ENCODE assay signal across 8 cellular contexts in genomic region chr16:28822520-28823290, GRCh38. TPM values are rescaled to one million over a fixed set of nuclear protein-coding genes. Genes with fewer than 3 reads are reported as not detected.
DNase-seq lines count a peak whose midpoint lies in the region; ATAC-seq and TF ChIP-seq lines count a peak whose summit lies in the region.

Gene ATXN2L (plus strand): TSS chr16:28822999. CDS start chr16:28823260, 261 bp downstream.

- peak; percentile 53 for ATAC-seq in CD8-positive, alpha-beta T cell

- H3K36me3 ChIP-seq in CD8-positive, alpha-beta T cell (ENCODE audit: insufficient read depth, low read length) = peaks cover 17% of the 10 kb centered on the region
- H3K36me3 ChIP-seq in endodermal cell (ENCODE audit: control insufficient read depth, insufficient read depth, low read length) = peaks cover 37% of the 10 kb centered on the region

- TF ChIP-seq CTCF in CD8-positive, alpha-beta T cell (IDR thresholded peaks at IDR 0.05) = no peak
- TF ChIP-seq CTCF in GM20000 (IDR thresholded peaks at IDR 0.05; ENCODE audit: extremely low read depth, missing control alignments) = no peak
- TF ChIP-seq CTCF in endodermal cell (conservative IDR thresholded peaks at IDR 0.05) = no peak

- peaks cover 43% of the 10 kb centered on the region for H3K36me3 Mint-ChIP-seq in CD8-positive, alpha-beta T cell
- H3K36me3 Mint-ChIP-seq in endodermal cell (ENCODE audit: low read depth) = peaks cover 33% of the 10 kb centered on the region

- H3K27ac ChIP-seq in CD8-positive, alpha-beta T cell (ENCODE audit: low read depth, low read length) = peak within 1 kb of the TSS; percentile 94
- peak within 1 kb of the TSS; percentile 95 for H3K27ac ChIP-seq in endodermal cell (ENCODE audit: low read depth, low read length)

- H3K27me3 ChIP-seq in CD8-positive, alpha-beta T cell (ENCODE audit: insufficient read depth, low read length) = no peaks in the 10 kb centered on the region
- no peaks in the 10 kb centered on the region for H3K27me3 ChIP-seq in endodermal cell (ENCODE audit: control insufficient read depth, insufficient read depth, low read length, poor library complexity, severe bottlenecking)

- H3K9ac ChIP-seq in endodermal cell (ENCODE audit: extremely low read depth, low read length, poor library complexity, severe bottlenecking) = peak within 1 kb of the TSS; percentile 78

- peak within 1 kb of the TSS; percentile 94 for H3K4me3 ChIP-seq in CD8-positive, alpha-beta T cell (ENCODE audit: low read depth, low read length)
- H3K4me3 ChIP-seq in endodermal cell (ENCODE audit: low read length) = peak within 1 kb of the TSS; percentile 90

- no peaks in the 10 kb centered on the region for H3K9me3 Mint-ChIP-seq in CD8-positive, alpha-beta T cell
- H3K9me3 Mint-ChIP-seq in endodermal cell = no peaks in the 10 kb centered on the region

- no peaks in the 10 kb centered on the region for H3K27me3 Mint-ChIP-seq in CD8-positive, alpha-beta T cell (ENCODE audit: low read depth)
- no peaks in the 10 kb centered on the region for H3K27me3 Mint-ChIP-seq in endodermal cell (ENCODE audit: insufficient read depth)

- DNase-seq in CD8-positive, alpha-beta T cell = peak; percentile 81 to 96 (median 92)
- DNase-seq in GM20000 (ENCODE audit: low spot score) (peak; percentile 96), HT1080 (ENCODE audit: low read depth) (peak; percentile 88), NOMO-1 treated with dmso at 0.1 percent for 144 hours (lab: John Stamatoyannopoulos, UW; ENCODE audit: unreplicated experiment) (peak; percentile 90), endodermal cell (peak; percentile 94), mesenteric fat pad (ENCODE audit: low spot score) (peak; percentile 98)
- peak; percentile 84 for DNase-seq in activated CD8-positive, alpha-beta memory T cell treated with anti-CD3 and anti-CD28 coated beads, Interleukin-2, amount 50 U/mL, for 1 hour (ENCODE audit: extremely low read depth)
- DNase-seq in stimulated activated CD8-positive, alpha-beta memory T cell treated with anti-CD3 and anti-CD28 coated beads, Interleukin-15, amount 100 ng/mL, for 1 hour (ENCODE audit: low read depth) = peak; percentile 84

- POLR2A ChIA-PET in CD8-positive, alpha-beta T cell (lab: Charles Lee) = interaction anchor here (0.6 to 2.7 kb wide), 12 partner anchors 9 to 288 kb away, joined by 3 to 25 read pairs (median 4); partner anchors contain the start of genes RABEP2, SH2B1 and TUFM

- H3K9me3 ChIP-seq in CD8-positive, alpha-beta T cell (ENCODE audit: low read length) = no peaks in the 10 kb centered on the region
- H3K9me3 ChIP-seq in endodermal cell (ENCODE audit: control insufficient read depth, low read length) = no peaks in the 10 kb centered on the region

- peak within 1 kb of the TSS; percentile 97 for H3K4me3 Mint-ChIP-seq in CD8-positive, alpha-beta T cell
- peak within 1 kb of the TSS; percentile 90 for H3K4me3 Mint-ChIP-seq in endodermal cell

- peak within 1 kb of the TSS; percentile 99 for H3K27ac Mint-ChIP-seq in CD8-positive, alpha-beta T cell
- H3K27ac Mint-ChIP-seq in endodermal cell = peak within 1 kb of the TSS; percentile 98

- peaks cover 37% of the 10 kb centered on the region for H3K4me1 Mint-ChIP-seq in CD8-positive, alpha-beta T cell (ENCODE audit: low read depth)
- H3K4me1 Mint-ChIP-seq in endodermal cell = peaks cover 29% of the 10 kb centered on the region

- WGBS in endodermal cell (ENCODE audit: insufficient coverage in 1 of 2, insufficient read length in 1 of 2), 2 experiments = 0% methylated on average over 3 to 72 of the region's 91 CpGs

- CTCF ChIA-PET in CD8-positive, alpha-beta T cell (lab: Charles Lee) = interaction anchor here (1.0 to 4.0 kb wide), 5 partner anchors 9 to 275 kb away, joined by 3 to 15 read pairs (median 5); partner anchors contain the start of gene TUFM

- intact Hi-C loops in CD8-positive, alpha-beta T cell (cut with DNase I, micrococcal nuclease) = loop anchor here (1.0 to 2.0 kb wide), 5 partner anchors 41 to 331 kb away; partner anchors contain the start of genes CLN3 (in 1 of the 2), NFATC2IP (in 1 of the 2), RABEP2 (in 1 of the 2) and SH2B1 (in 1 of the 2)

- H3K4me1 ChIP-seq in CD8-positive, alpha-beta T cell (ENCODE audit: insufficient read depth, low read length) = peaks cover 30% of the 10 kb centered on the region
- no peaks in the 10 kb centered on the region for H3K4me1 ChIP-seq in endodermal cell (ENCODE audit: control insufficient read depth, insufficient read depth, low read length)

RNA-seq across cellular contexts. Expression of gene ATXN2L, which starts in this region (rescaled TPM):
- 100 to 1,000 TPM; 309 to 322 TPM for total RNA-seq in CD8-positive, alpha-beta T cell
- total RNA-seq in HT1080 (2014; rRNA removed; shearing (Covaris generic)) = 36.5 and 57.7 TPM in 2 replicates
- polyA plus RNA-seq in HT1080 (2015; cell fraction: cytosol; rRNA removed) = 121 and 152 TPM in 2 replicates
- polyA plus RNA-seq in HT1080 (2015; cell fraction: nucleus; rRNA removed) = 367 and 398 TPM in 2 replicates
- total RNA-seq in endodermal cell = 100 to 1,000 TPM; 242 to 264 TPM
- polyA plus RNA-seq in endodermal cell (2013, experiment 1 of 2) = 249 TPM
- 202 TPM for polyA plus RNA-seq in endodermal cell (2013, experiment 2 of 2)
- 106 TPM for total RNA-seq in mesenteric fat pad

Comparison
In these comparisons a context has a peak if more than half of its experiments do, and no peak if none do; other contexts are left out.
1. Peak in every context shown above with its lines: DNase-seq, ATAC-seq, H3K4me3 ChIP-seq and H3K27ac ChIP-seq.